In genomic region chr12:91129662-91130362, GRCh38 we compare ENCODE assay signal across 23 cellular contexts. TPM values are rescaled to one million over a fixed set of nuclear protein-coding genes. Genes with fewer than 3 reads are reported as not detected.
"Had no signal": no experiment of that assay in that cellular context is flagged by ENCODE, and none has a peak within 500 bp of the region (broad histone marks: within the 10 kb centered on the region; RNA-seq: fewer than 3 reads in every experiment).

No MANE protein-coding gene starts in this region.

- H3K27me3 ChIP-seq: body of pancreas, cardiac muscle cell, tibial artery had no signal

- H3K79me2 ChIP-seq: parathyroid adenoma had no signal

- H3K4me3 ChIP-seq: body of pancreas, cardiac muscle cell, tibial artery had no signal

- H3K9ac ChIP-seq: parathyroid adenoma had no signal

- H3K9me3 ChIP-seq: body of pancreas, tibial artery had no signal

- H3K36me3 Mint-ChIP-seq: stimulated activated effector memory CD8-positive, alpha-beta T cell treated with anti-CD3 and anti-CD28 coated beads, Interleukin-12 subunit alpha, Interleukin-12 subunit beta, amount 100 ng/mL, for 72 hours had no signal

- H3K4me1 Mint-ChIP-seq: stimulated activated effector memory CD8-positive, alpha-beta T cell treated with anti-CD3 and anti-CD28 coated beads, Interleukin-12 subunit alpha, Interleukin-12 subunit beta, amount 100 ng/mL, for 72 hours; stimulated activated naive CD8-positive, alpha-beta T cell treated with anti-CD3 and anti-CD28 coated beads, Interleukin-15, amount 100 ng/mL, for 72 hours had no signal

- H2AFZ ChIP-seq: parathyroid adenoma had no signal

- H3K27ac ChIP-seq: body of pancreas, cardiac muscle cell, parathyroid adenoma, tibial artery, WERI-Rb-1 had no signal

- H3K27me3 Mint-ChIP-seq: stimulated activated naive CD8-positive, alpha-beta T cell treated with anti-CD3 and anti-CD28 coated beads, Interleukin-15, amount 100 ng/mL, for 72 hours had no signal

- H3K9me3 Mint-ChIP-seq: stimulated activated naive CD8-positive, alpha-beta T cell treated with anti-CD3 and anti-CD28 coated beads, Interleukin-15, amount 100 ng/mL, for 72 hours; T-helper 2 cell treated with Interferon-gamma antibody and Interleukin-4, amounts not matched to agents 5 μg/mL and 100 μg/mL, for 36 hours had no signal

- H3K4me1 ChIP-seq: body of pancreas, parathyroid adenoma had no signal

- DNase-seq: activated CD4-positive, alpha-beta T cell treated with anti-CD3 and anti-CD28 coated beads for 1 hour; activated CD4-positive, alpha-beta T cell treated with anti-CD3 and anti-CD28 coated beads, Interleukin-2, amount 50 U/mL, for 1 hour; activated naive CD4-positive, alpha-beta T cell treated with Interleukin-2 at 50 U/mL for 16 hours; activated T-cell treated with anti-CD3 and anti-CD28 coated beads, Interleukin-2, amount 50 U/mL, for 48 hours; anterior cingulate cortex; body of pancreas; dermis blood vessel endothelial cell; effector CD8-positive, alpha-beta T cell; hypothalamus; left ventricle myocardium superior; mammary epithelial cell; midbrain; right cardiac atrium; stimulated activated CD4-positive, alpha-beta T cell treated with anti-CD3 and anti-CD28 coated beads, Interleukin-2, amount 100 ng/mL, for 24 hours; stimulated activated naive CD8-positive, alpha-beta T cell treated with anti-CD3 and anti-CD28 coated beads, Interleukin-15, amount 100 ng/mL, for 72 hours; tibial artery; WERI-Rb-1 had no signal

- H3K27ac Mint-ChIP-seq: natural killer cell treated with Interleukin-12 subunit alpha and Interleukin-12 subunit beta and Interleukin-15 and Interleukin-18, amount 100 ng/mL, for 72 hours; stimulated activated effector memory CD8-positive, alpha-beta T cell treated with anti-CD3 and anti-CD28 coated beads, Interleukin-12 subunit alpha, Interleukin-12 subunit beta, amount 100 ng/mL, for 72 hours; stimulated activated naive CD8-positive, alpha-beta T cell treated with anti-CD3 and anti-CD28 coated beads, Interleukin-15, amount 100 ng/mL, for 72 hours; T-helper 2 cell treated with Interferon-gamma antibody and Interleukin-4, amounts not matched to agents 5 μg/mL and 100 μg/mL, for 36 hours had no signal

- H3K36me3 ChIP-seq: cardiac muscle cell, tibial artery, WERI-Rb-1 had no signal

- H3K4me3 Mint-ChIP-seq: natural killer cell treated with Interleukin-12 subunit alpha and Interleukin-12 subunit beta and Interleukin-15 and Interleukin-18, amount 100 ng/mL, for 72 hours; stimulated activated effector memory CD8-positive, alpha-beta T cell treated with anti-CD3 and anti-CD28 coated beads, Interleukin-12 subunit alpha, Interleukin-12 subunit beta, amount 100 ng/mL, for 72 hours; stimulated activated naive CD8-positive, alpha-beta T cell treated with anti-CD3 and anti-CD28 coated beads, Interleukin-15, amount 100 ng/mL, for 72 hours; T-helper 2 cell treated with Interferon-gamma antibody and Interleukin-4, amounts not matched to agents 5 μg/mL and 100 μg/mL, for 36 hours had no signal

- ATAC-seq: body of pancreas; left ventricle myocardium superior; natural killer cell treated with Interleukin-12 subunit alpha and Interleukin-12 subunit beta and Interleukin-15 and Interleukin-18, amount 100 ng/mL, for 72 hours; right cardiac atrium; stimulated activated effector memory CD8-positive, alpha-beta T cell treated with anti-CD3 and anti-CD28 coated beads, Interleukin-12 subunit alpha, Interleukin-12 subunit beta, amount 100 ng/mL, for 72 hours; stimulated activated naive CD8-positive, alpha-beta T cell treated with anti-CD3 and anti-CD28 coated beads, Interleukin-15, amount 100 ng/mL, for 72 hours had no signal

RNA-seq across cellular contexts. Expression of gene LUM, which starts 18.5 kb away (rescaled TPM):
- total RNA-seq: activated CD8-positive, alpha-beta memory T cell treated with anti-CD3 and anti-CD28 coated beads for 36 hours; natural killer cell treated with Interleukin-12 subunit alpha and Interleukin-12 subunit beta and Interleukin-15 and Interleukin-18, amount 100 ng/mL, for 72 hours had no signal

RNA-seq across cellular contexts. Expression of gene DCN, which starts 52.8 kb away (rescaled TPM):
- total RNA-seq: activated CD8-positive, alpha-beta memory T cell treated with anti-CD3 and anti-CD28 coated beads for 36 hours; natural killer cell treated with Interleukin-12 subunit alpha and Interleukin-12 subunit beta and Interleukin-15 and Interleukin-18, amount 100 ng/mL, for 72 hours had no signal
